In the genomic region with DNA sequence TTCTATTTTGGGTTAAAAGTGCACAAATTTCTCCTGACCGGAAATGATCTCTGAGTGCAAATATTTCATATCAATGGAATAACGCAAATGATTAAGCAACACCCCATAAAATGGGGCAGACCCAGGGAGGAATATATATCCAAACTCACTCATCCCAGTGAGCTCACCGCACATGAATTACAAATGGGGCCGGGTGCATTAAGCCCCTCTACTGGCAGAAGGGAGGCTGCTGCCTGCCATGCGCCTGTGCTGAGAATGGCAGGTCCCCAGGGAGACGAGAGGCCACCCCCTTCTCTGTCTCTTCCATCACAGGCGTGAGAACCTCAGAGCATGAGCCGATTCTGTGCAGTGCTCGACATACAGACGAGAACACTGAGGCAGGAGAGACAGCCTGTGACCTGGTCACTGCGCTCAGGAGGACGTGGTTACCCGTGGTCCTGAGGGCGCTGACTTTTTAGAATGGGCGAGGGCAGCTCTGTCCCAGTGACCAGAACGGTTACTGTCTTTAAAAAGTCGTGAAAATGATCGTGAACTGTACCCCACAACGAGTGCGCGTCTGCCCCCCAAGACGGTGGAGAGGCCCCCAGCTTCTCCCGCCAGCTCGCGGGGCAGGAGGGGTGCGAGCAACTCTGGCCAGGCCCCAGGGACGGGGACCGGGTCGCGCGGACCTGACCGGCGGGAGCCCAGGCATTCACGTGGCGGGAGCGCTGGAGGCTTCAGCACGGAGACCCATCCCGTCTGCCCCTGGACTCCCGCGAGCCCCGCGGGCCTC, we compare ENCODE assay signal across 8 cellular contexts. TPM values are rescaled to one million over a fixed set of nuclear protein-coding genes. Genes with fewer than 3 reads are reported as not detected.
A peak's percentile ranks its signal among the peaks of the same experiment; 100 is the strongest.
DNase-seq lines count a peak whose midpoint lies in the region; ATAC-seq, FAIRE-seq and TF ChIP-seq lines count a peak whose summit lies in the region.
"Not testable (repeated sequence)": the region's sequence is repeated elsewhere in the genome, so short reads cannot be mapped to it uniquely, and the experiment has no call there.

No MANE protein-coding gene starts in this region.

- POLR2A ChIA-PET in endothelial cell of umbilical vein (lab: Charles Lee): not testable (repeated sequence)

- not testable (repeated sequence) for H3K27ac ChIP-seq in KMS-11, SJSA1
- H3K27ac ChIP-seq in endothelial cell of umbilical vein (ENCODE audit: insufficient read depth, low read depth, low read length) (peak overlapping the region; percentile 65), right lobe of liver (peak overlapping the region in 1 of 3 donors; percentile 38), upper lobe of left lung (peak overlapping the region; percentile 67 to 89 (median 78))

- DNase-seq in SJSA1 (ENCODE audit: low read depth in 1 of 2, low spot score in 2 of 2) (peak in 1 of 2 experiments; percentile 67), endothelial cell of umbilical vein (ENCODE audit: low read depth, low spot score) (peak; percentile 22)
- DNase-seq in activated naive CD4-positive, alpha-beta T cell treated with anti-CD3 and anti-CD28 coated beads, Interleukin-2, amount 10 ng/mL, durations not matched to agents 7 days and 5 days: peak; percentile 26
- not testable (repeated sequence) for DNase-seq in right lobe of liver; retinal pigment epithelial cell (ENCODE audit: low read depth); upper lobe of left lung

- H3K4me2 ChIP-seq in KMS-11: peak overlapping the region; percentile 29
- peak overlapping the region; percentile 90 for H3K4me2 ChIP-seq in endothelial cell of umbilical vein (ENCODE audit: insufficient read depth, low read length)

- 6% methylated on average over 23 of the region's 42 CpGs for WGBS in right lobe of liver (ENCODE audit: insufficient coverage, low coverage, low lambda C conversion rate, missing lambda C conversion rate)
- 7 to 17% methylated on average over 11 to 33 of the region's 42 CpGs for WGBS in upper lobe of left lung, 2 donors

- not testable (repeated sequence) for TF ChIP-seq CTCF in KMS-11 (conservative IDR thresholded peaks at IDR 0.05; ENCODE audit: low read depth, low read length); endothelial cell of umbilical vein (IDR thresholded peaks at IDR 0.05; ENCODE audit: extremely low read depth in 1 of 2, insufficient read depth in 1 of 2, low read depth in 1 of 2, low read length in 2 of 2); right lobe of liver (IDR thresholded peaks at IDR 0.05); retinal pigment epithelial cell (conservative IDR thresholded peaks at IDR 0.05; ENCODE audit: low read depth, low read length); upper lobe of left lung (IDR thresholded peaks at IDR 0.05)

- H3K9me3 ChIP-seq in ES-I3 (ENCODE audit: control insufficient read depth, insufficient read depth, low read length); SJSA1 (replicated peaks); endothelial cell of umbilical vein (replicated peaks; ENCODE audit: control insufficient read depth, insufficient read depth, low read length); right lobe of liver; upper lobe of left lung: not testable (repeated sequence)

- H3K4me1 Mint-ChIP-seq in activated naive CD4-positive, alpha-beta T cell treated with anti-CD3 and anti-CD28 coated beads, Interleukin-2, amount 10 ng/mL, durations not matched to agents 7 days and 5 days: peaks cover 11% of the 10 kb centered on the region

- H2AFZ ChIP-seq in KMS-11 (ENCODE audit: low read depth): peak overlapping the region; percentile 84
- H2AFZ ChIP-seq in endothelial cell of umbilical vein (ENCODE audit: low read depth, low read length): peak overlapping the region; percentile 86

- FAIRE-seq in endothelial cell of umbilical vein (lab: Jason Lieb, UNC): peak; percentile 15

- not testable (repeated sequence) for TF ChIP-seq POLR2A in endothelial cell of umbilical vein (IDR thresholded peaks at IDR 0.05; ENCODE audit: low read depth, low read length); right lobe of liver (IDR thresholded peaks at IDR 0.05); upper lobe of left lung (IDR thresholded peaks at IDR 0.05)

- intact Hi-C loops in endothelial cell of umbilical vein (cut with micrococcal nuclease): loop anchor here (1.0 to 5.0 kb wide), 2 partner anchors 42 to 324 kb away; a partner anchor contains a TSS
- intact Hi-C loops in right lobe of liver (cut with DNase I): not testable (repeated sequence)

- CTCF ChIA-PET in activated naive CD4-positive, alpha-beta T cell treated with anti-CD3 and anti-CD28 coated beads, Interleukin-2, amount 10 ng/mL, durations not matched to agents 7 days and 5 days (lab: Charles Lee); endothelial cell of umbilical vein (lab: Charles Lee): not testable (repeated sequence)

- TF ChIP-seq EP300 in upper lobe of left lung (IDR thresholded peaks at IDR 0.05): not testable (repeated sequence)

- H3K27me3 ChIP-seq in KMS-11 (ENCODE audit: insufficient read depth, low read depth); SJSA1 (replicated peaks); endothelial cell of umbilical vein (ENCODE audit: control insufficient read depth in 2 of 2, insufficient read depth in 2 of 2, low read length in 2 of 2); right lobe of liver; upper lobe of left lung: not testable (repeated sequence)

- not testable (repeated sequence) for H3K9me3 Mint-ChIP-seq in activated naive CD4-positive, alpha-beta T cell treated with anti-CD3 and anti-CD28 coated beads, Interleukin-2, amount 10 ng/mL, durations not matched to agents 7 days and 5 days

- H3K79me2 ChIP-seq in KMS-11 (ENCODE audit: insufficient read depth, low read depth); endothelial cell of umbilical vein (ENCODE audit: control insufficient read depth, insufficient read depth, low read length): not testable (repeated sequence)

- TSS peak; percentile 74 for BruUV-seq in endothelial cell of umbilical vein (replicated peaks; lab: Mats Ljungman, UMichigan)

- not testable (repeated sequence) for ATAC-seq in right lobe of liver; upper lobe of left lung (ENCODE audit: low FRiP score in 2 of 2)

- not testable (repeated sequence) for H3K36me3 ChIP-seq in ES-I3 (ENCODE audit: insufficient read depth, low read length); KMS-11 (ENCODE audit: insufficient read depth); SJSA1; endothelial cell of umbilical vein (ENCODE audit: control insufficient read depth in 2 of 2, extremely low read depth in 1 of 2, insufficient read depth in 2 of 2, low read length in 2 of 2); right lobe of liver; upper lobe of left lung

- H3K4me3 ChIP-seq in KMS-11 (IDR thresholded peaks at IDR 0.05; ENCODE audit: insufficient read depth, low read depth, low read length): not testable (repeated sequence)
- H3K4me3 ChIP-seq in SJSA1 (peak overlapping the region; percentile 37), endothelial cell of umbilical vein (replicated peaks in 1 of 3; ENCODE audit: insufficient read depth in 1 of 3, low read depth in 1 of 3, low read length in 3 of 3) (peak overlapping the region; percentile 33 to 65 (median 50)), right lobe of liver (peak overlapping the region; percentile 57 to 70 (median 59)), retinal pigment epithelial cell (ENCODE audit: low read length) (peak overlapping the region; percentile 57), upper lobe of left lung (peak overlapping the region; percentile 46 to 78 (median 70))

- H3K4me3 Mint-ChIP-seq in activated naive CD4-positive, alpha-beta T cell treated with anti-CD3 and anti-CD28 coated beads, Interleukin-2, amount 10 ng/mL, durations not matched to agents 7 days and 5 days: peak overlapping the region; percentile 87

- H3K9me1 ChIP-seq in endothelial cell of umbilical vein (replicated peaks; ENCODE audit: control insufficient read depth, extremely low read depth, insufficient read depth, low read length): not testable (repeated sequence)

- not testable (repeated sequence) for H4K20me1 ChIP-seq in KMS-11 (ENCODE audit: insufficient read depth); endothelial cell of umbilical vein (replicated peaks; ENCODE audit: control insufficient read depth, extremely low read depth, insufficient read depth, low read length)

- dilution Hi-C loops in endothelial cell of umbilical vein (cut with MboI; ENCODE audit: extremely low pct_ligation_motif_present, low sequenced_read_pairs): not testable (repeated sequence)

- not testable (repeated sequence) for H3K4me1 ChIP-seq in ES-I3 (ENCODE audit: insufficient read depth, low read length); KMS-11 (ENCODE audit: low read depth, poor library complexity, severe bottlenecking); SJSA1 (replicated peaks); endothelial cell of umbilical vein (ENCODE audit: control insufficient read depth, extremely low read depth, insufficient read depth, low read length); right lobe of liver; upper lobe of left lung

- peak overlapping the region; percentile 33 for H3K27ac Mint-ChIP-seq in activated naive CD4-positive, alpha-beta T cell treated with anti-CD3 and anti-CD28 coated beads, Interleukin-2, amount 10 ng/mL, durations not matched to agents 7 days and 5 days

- peaks cover 65% of the 10 kb centered on the region for H3K27me3 Mint-ChIP-seq in activated naive CD4-positive, alpha-beta T cell treated with anti-CD3 and anti-CD28 coated beads, Interleukin-2, amount 10 ng/mL, durations not matched to agents 7 days and 5 days

- H3K9ac ChIP-seq in ES-I3 (ENCODE audit: low read depth, low read length): peak overlapping the region; percentile 75
- peak overlapping the region; percentile 44; the same call in 1 of the 2 replicates for H3K9ac ChIP-seq in KMS-11
- peak overlapping the region; percentile 63 for H3K9ac ChIP-seq in endothelial cell of umbilical vein (replicated peaks; ENCODE audit: extremely low read depth, insufficient read depth, low read length)

- H3K36me3 Mint-ChIP-seq in activated naive CD4-positive, alpha-beta T cell treated with anti-CD3 and anti-CD28 coated beads, Interleukin-2, amount 10 ng/mL, durations not matched to agents 7 days and 5 days: not testable (repeated sequence)

RNA-seq across cellular contexts. Expression of a gene that starts 42.8 kb away (rescaled TPM):
- total RNA-seq in SJSA1 (2014; rRNA removed; shearing (Covaris generic)): 34.1 and 41.4 TPM in 2 replicates
- total RNA-seq in endothelial cell of umbilical vein (32.5 and 41.7 TPM in 2 replicates), right lobe of liver (10 to 100 TPM in 1 of 6 experiments, 1 to 10 TPM in 5; 6.9 to 10.1 (median 7.5) TPM), upper lobe of left lung (10 to 100 TPM; 15.7 to 24.1 (median 18.7) TPM)
- 12.8 and 13.2 TPM in 2 replicates for polyA plus RNA-seq in endothelial cell of umbilical vein
- 16.2 and 16.5 TPM in 2 replicates for polyA plus RNA-seq in endothelial cell of umbilical vein (2011; cell fraction: cytosol; rRNA removed)
- 49.7 and 56.1 TPM in 2 replicates for polyA plus RNA-seq in endothelial cell of umbilical vein (2011; cell fraction: nucleus; rRNA removed)
- 16.7 and 25.9 TPM in 2 replicates for polyA plus RNA-seq in endothelial cell of umbilical vein (2012)
- polyA minus RNA-seq in endothelial cell of umbilical vein: 37.3 and 44.7 TPM in 2 replicates
- 12.1 TPM for polyA minus RNA-seq in endothelial cell of umbilical vein (2011; cell fraction: cytosol; rRNA and poly(A)+ RNA removed)
- 46.3 and 54.0 TPM in 2 replicates for polyA minus RNA-seq in endothelial cell of umbilical vein (2011; cell fraction: nucleus; rRNA and poly(A)+ RNA removed)
